In the genomic region with DNA sequence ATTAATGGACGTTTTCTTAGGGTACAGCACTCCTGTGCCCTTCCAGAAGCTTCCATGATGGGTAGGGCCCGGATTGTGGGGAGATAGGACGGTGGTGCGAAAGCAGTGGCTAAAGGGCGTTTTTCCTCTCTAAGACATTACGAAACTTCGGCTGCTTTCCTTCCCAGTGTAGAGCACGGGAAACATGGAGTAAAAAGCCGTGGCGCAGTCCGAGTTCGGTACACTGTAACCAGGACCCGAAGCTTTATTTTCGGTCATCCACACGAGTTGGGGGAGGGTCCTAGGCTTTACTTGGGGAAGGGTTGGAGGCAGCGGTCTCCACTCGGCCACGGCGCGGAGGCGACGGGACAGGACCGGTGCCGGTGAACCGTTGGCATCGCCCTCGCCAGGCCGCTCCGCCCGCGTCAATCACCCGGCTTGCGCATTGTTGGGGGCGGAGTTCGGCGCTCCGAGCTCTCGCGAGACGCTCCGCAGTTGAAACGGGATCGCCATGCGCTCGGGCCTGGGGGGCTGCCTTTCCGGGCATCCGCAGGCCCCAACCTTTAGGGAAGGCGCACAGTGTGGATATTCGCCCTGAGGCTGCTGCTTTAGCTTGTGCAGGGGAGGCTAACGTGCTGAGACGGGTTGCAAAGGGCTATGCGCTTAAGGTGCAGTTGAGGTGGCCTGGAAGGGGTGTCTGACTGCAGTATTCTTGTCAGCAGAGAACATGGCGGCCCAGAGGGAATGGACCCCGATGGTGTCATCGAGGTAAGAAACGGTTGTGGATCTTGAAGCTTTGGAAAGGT, we compare ENCODE assay signal across 8 cellular contexts. TPM values are rescaled to one million over a fixed set of nuclear protein-coding genes. Genes with fewer than 3 reads are reported as not detected.
DNase-seq lines count a peak whose midpoint lies in the region; ATAC-seq lines count a peak whose summit lies in the region.

No MANE protein-coding gene starts in this region.

- peak overlapping the region; percentile 100 for H3K9ac ChIP-seq in iPS-20b (ENCODE audit: low read depth, low read length)
- H3K9ac ChIP-seq in skeletal muscle satellite cell (ENCODE audit: low read depth, low read length): peak overlapping the region; percentile 99

- peaks cover 54% of the 10 kb centered on the region for H3K36me3 ChIP-seq in iPS-20b (ENCODE audit: insufficient read depth, low read depth, low read length)
- H3K36me3 ChIP-seq in skeletal muscle satellite cell (ENCODE audit: insufficient read depth, low read length): peaks cover 54% of the 10 kb centered on the region

- DNase-seq in NCI-H1436 treated with DMSO at 0.1 percent for 48 hours (lab: John Stamatoyannopoulos, UW) (peak; percentile 35), UCSD-AML1 (lab: John Stamatoyannopoulos, UW; ENCODE audit: unreplicated experiment) (peak; percentile 79), T47D (ENCODE audit: low read depth in 1 of 2, low spot score in 1 of 2) (peak; percentile 64 to 91), HuH-7.5 (ENCODE audit: low spot score) (no peak)

- in situ Hi-C loops in T47D (cut with HindIII; ENCODE audit: low pct_unique_long_range_greater_than_20kb, low sequenced_read_pairs): no loop called here

- ATAC-seq in GM18498 (IDR thresholded peaks at IDR 0.05; ENCODE audit: unreplicated experiment): peak; percentile 67
- ATAC-seq in HG02759 (IDR thresholded peaks at IDR 0.05; ENCODE audit: unreplicated experiment): peak; percentile 69

- peak overlapping the region; percentile 99 for H3K27ac ChIP-seq in iPS-20b (ENCODE audit: low read length)

- no peaks in the 10 kb centered on the region for H3K27me3 ChIP-seq in iPS-20b (ENCODE audit: insufficient read depth, low read length)
- no peaks in the 10 kb centered on the region for H3K27me3 ChIP-seq in skeletal muscle satellite cell (ENCODE audit: control insufficient read depth, insufficient read depth, low read length)

- H3K4me2 ChIP-seq in skeletal muscle satellite cell (ENCODE audit: low read length): peak overlapping the region; percentile 90

- H3K4me1 ChIP-seq in iPS-20b (ENCODE audit: insufficient read depth, low read length): 0 out of 2 replicates have a peak, but pooled peaks cover 8% of the 10 kb centered on the region
- peaks cover 18% of the 10 kb centered on the region for H3K4me1 ChIP-seq in skeletal muscle satellite cell (ENCODE audit: control insufficient read depth, insufficient read depth, low read length)

- peak overlapping the region; percentile 99 for H3K4me3 ChIP-seq in iPS-20b (ENCODE audit: low read length)
- H3K4me3 ChIP-seq in skeletal muscle satellite cell (ENCODE audit: low read length): peak overlapping the region; percentile 84

- H3K9me3 ChIP-seq in iPS-20b (ENCODE audit: insufficient read depth, low read depth, low read length) (peaks cover 4% of the 10 kb centered on the region; the same call in 1 of the 2 replicates), skeletal muscle satellite cell (replicated peaks; ENCODE audit: low read length) (no peaks in the 10 kb centered on the region)

RNA-seq across cellular contexts. Expression of a gene that starts 0.5 kb away (rescaled TPM):
- total RNA-seq in skeletal muscle satellite cell (2012; rRNA removed): 291 and 372 TPM in 2 replicates

RNA-seq across cellular contexts. Expression of a gene that starts 22.4 kb away (rescaled TPM):
- total RNA-seq in skeletal muscle satellite cell (2012; rRNA removed): 25.6 and 29.1 TPM in 2 replicates

RNA-seq across cellular contexts. Expression of a gene that starts 58.6 kb away (rescaled TPM):
- not detected in 2 replicates for total RNA-seq in skeletal muscle satellite cell (2012; rRNA removed)
